Comparison of ENCODE assay signal across 10 cellular contexts in the genomic region with DNA sequence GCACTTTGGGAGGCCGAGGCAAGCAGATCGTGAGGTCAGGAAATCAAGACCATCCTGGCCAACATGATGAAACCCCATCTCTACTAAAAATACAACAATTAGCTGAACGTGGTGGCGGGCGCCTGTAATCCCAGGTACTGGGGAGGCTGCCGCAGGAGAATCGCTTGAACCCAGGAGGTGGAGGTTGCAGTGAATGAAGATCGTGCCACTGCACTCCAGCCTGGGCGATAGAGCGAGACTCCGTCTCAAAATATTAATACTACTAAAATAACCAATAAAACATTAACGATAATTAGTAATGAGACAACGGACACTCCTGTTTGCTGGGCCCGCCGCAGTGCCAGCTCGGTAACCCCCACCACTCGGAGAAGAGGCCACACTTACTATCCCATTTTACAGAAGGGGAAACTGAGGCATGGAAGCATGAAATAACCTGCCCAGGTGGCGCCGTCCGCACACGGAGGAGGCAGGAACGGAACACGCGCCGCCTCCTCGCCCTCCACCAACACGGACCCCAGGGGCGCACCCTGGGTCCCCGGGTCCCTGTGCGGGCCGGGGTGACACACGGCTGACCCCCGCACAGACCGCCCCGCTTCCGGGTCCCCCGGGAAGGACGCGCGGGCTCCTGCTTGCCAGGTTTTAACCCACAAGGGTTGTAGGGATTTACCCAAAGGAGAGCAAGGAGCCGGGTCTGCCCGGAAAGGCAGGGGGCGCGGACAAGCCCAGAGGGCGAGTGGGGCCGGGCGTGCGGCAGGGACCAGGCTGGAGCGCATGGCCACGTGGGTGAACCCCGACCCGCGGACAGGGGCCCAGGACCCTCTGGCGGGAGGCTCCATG. TPM values are rescaled to one million over a fixed set of nuclear protein-coding genes. Genes with fewer than 3 reads are reported as not detected.
DNase-seq lines count a peak whose midpoint lies in the region; ATAC-seq and TF ChIP-seq lines count a peak whose summit lies in the region.
"Had no signal": no experiment of that assay in that cellular context is flagged by ENCODE, and none has a peak within 500 bp of the region (broad histone marks: within the 10 kb centered on the region; RNA-seq: fewer than 3 reads in every experiment).

No MANE protein-coding gene starts in this region.

- H3K36me3 Mint-ChIP-seq in activated naive CD4-positive, alpha-beta T cell treated with anti-CD3 and anti-CD28 coated beads, Interleukin-2, amount 50 U/mL, for 24 hours: peaks cover 2% of the 10 kb centered on the region

- H3K4me3 ChIP-seq in esophagus squamous epithelium: peak overlapping the region in 3 of 4 donors; percentile 66 to 91 (median 80)
- no peak overlapping the region for H3K4me3 ChIP-seq in thymus (ENCODE audit: low read length)

- peak overlapping the region; percentile 87 for H3K27ac Mint-ChIP-seq in activated naive CD4-positive, alpha-beta T cell treated with anti-CD3 and anti-CD28 coated beads, Interleukin-2, amount 50 U/mL, for 24 hours

- intact Hi-C loops in esophagus squamous epithelium (cut with DNase I): no loop called here

- H3K27me3 Mint-ChIP-seq in activated naive CD4-positive, alpha-beta T cell treated with anti-CD3 and anti-CD28 coated beads, Interleukin-2, amount 50 U/mL, for 24 hours: no peaks in the 10 kb centered on the region

- no peaks in the 10 kb centered on the region for H3K36me3 ChIP-seq in esophagus squamous epithelium
- H3K36me3 ChIP-seq in thymus (ENCODE audit: control insufficient read depth, insufficient read depth): no peaks in the 10 kb centered on the region

- H3K9me3 Mint-ChIP-seq in activated naive CD4-positive, alpha-beta T cell treated with anti-CD3 and anti-CD28 coated beads, Interleukin-2, amount 50 U/mL, for 24 hours: no peaks in the 10 kb centered on the region

- ATAC-seq in HG02973 (IDR thresholded peaks at IDR 0.05; ENCODE audit: unreplicated experiment): no peak

- peak overlapping the region; percentile 42 to 98 (median 96) for H3K27ac ChIP-seq in esophagus squamous epithelium
- peak overlapping the region; percentile 52 for H3K27ac ChIP-seq in thymus (ENCODE audit: low read depth)
- H3K27ac ChIP-seq: BLaER1 had no signal

- H3K4me3 Mint-ChIP-seq in activated naive CD4-positive, alpha-beta T cell treated with anti-CD3 and anti-CD28 coated beads, Interleukin-2, amount 50 U/mL, for 24 hours: peak overlapping the region; percentile 76

- H3K4me1 Mint-ChIP-seq in activated naive CD4-positive, alpha-beta T cell treated with anti-CD3 and anti-CD28 coated beads, Interleukin-2, amount 50 U/mL, for 24 hours: peaks cover 49% of the 10 kb centered on the region

- 93 to 96% methylated on average over 16 to 26 of the region's 54 CpGs for WGBS in esophagus squamous epithelium, 2 donors
- 93% methylated on average over 54 of the region's 54 CpGs for whole genome bisulfite sequencing in thymus

- H3K4me1 ChIP-seq in esophagus squamous epithelium (peaks cover 25 to 62% (median 31%) of the 10 kb centered on the region in 3 donors), thymus (ENCODE audit: control insufficient read depth, insufficient read depth, low read length) (peaks cover 26% of the 10 kb centered on the region)

- no peak for DNase-seq in activated naive CD4-positive, alpha-beta T cell (lab: John Stamatoyannopoulos, UW)
- no peak for DNase-seq in esophagus squamous epithelium (lab: John Stamatoyannopoulos, UW)
- DNase-seq in DMS153 treated with DMSO at 0.1 percent for 48 hours (lab: John Stamatoyannopoulos, UW; ENCODE audit: unreplicated experiment): no peak
- DNase-seq: NCI-H187; stimulated activated CD4-positive, alpha-beta T cell treated with anti-CD3 and anti-CD28 coated beads, Interleukin-4, amount 100 ng/mL, for 1 hour had no signal

- H3K9me3 ChIP-seq in esophagus squamous epithelium (no peaks in the 10 kb centered on the region), thymus (ENCODE audit: control insufficient read depth) (no peaks in the 10 kb centered on the region)
- H3K9me3 ChIP-seq: BLaER1 had no signal

- H3K27me3 ChIP-seq in esophagus squamous epithelium (peaks cover 0 to 6% (median 0%) of the 10 kb centered on the region in 4 donors), thymus (ENCODE audit: control insufficient read depth, insufficient read depth) (peaks cover 6% of the 10 kb centered on the region)

- TF ChIP-seq CTCF in esophagus squamous epithelium (IDR thresholded peaks at IDR 0.05): no peak

- no peak for TF ChIP-seq POLR2A in esophagus squamous epithelium (IDR thresholded peaks at IDR 0.05)

RNA-seq across cellular contexts. Expression of gene R3HDM4, which starts 1.6 kb away (rescaled TPM):
- 10 to 100 TPM; 42.9 to 83.7 (median 62.4) TPM for total RNA-seq in esophagus squamous epithelium
- 102 TPM for polyA plus RNA-seq in thymus

RNA-seq across cellular contexts. Expression of gene KISS1R, which starts 5.7 kb away (rescaled TPM):
- total RNA-seq in esophagus squamous epithelium: under 1 TPM in 1 of 4 donors, not detected in 3; 0.45 TPM
- 0.14 TPM for polyA plus RNA-seq in thymus

RNA-seq across cellular contexts. Expression of gene ARID3A, which starts 14.4 kb away (rescaled TPM):
- total RNA-seq in esophagus squamous epithelium: 1 to 10 TPM; 3.0 to 6.6 (median 4.7) TPM
- 4.4 TPM for polyA plus RNA-seq in thymus

RNA-seq across cellular contexts. Expression of gene RNU6-9, which starts 18.1 kb away (rescaled TPM):
- total RNA-seq in esophagus squamous epithelium: not detected
- polyA plus RNA-seq in thymus: not detected
- total RNA-seq: kidney epithelial cell had no signal

RNA-seq across cellular contexts. Expression of gene MED16, which starts 18.4 kb away (rescaled TPM):
- total RNA-seq in esophagus squamous epithelium: 10 to 100 TPM; 23.7 to 64.9 (median 32.5) TPM
- polyA plus RNA-seq in thymus: 64.4 TPM
